ENCODE assay signal across 11 cellular contexts in the genomic region with DNA sequence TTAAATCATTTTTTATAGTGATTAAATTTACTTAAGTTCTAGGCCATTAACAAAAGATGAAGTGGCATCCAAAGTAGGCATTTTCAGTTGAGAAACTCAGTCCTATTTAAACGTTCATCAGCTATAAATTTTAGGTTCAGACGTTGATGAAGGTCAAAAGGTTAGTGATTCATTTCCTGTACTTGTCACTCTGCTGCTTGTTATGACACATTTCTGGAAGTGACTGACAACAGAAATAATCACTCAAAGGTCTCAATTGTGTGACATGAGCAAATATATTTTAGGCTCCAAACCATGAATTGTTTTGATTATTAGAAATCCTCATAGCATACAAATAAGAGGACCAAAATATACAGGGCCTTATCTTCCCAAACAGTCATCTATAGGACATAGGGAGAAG. TPM values are rescaled to one million over a fixed set of nuclear protein-coding genes. Genes with fewer than 3 reads are reported as not detected.
DNase-seq lines count a peak whose midpoint lies in the region; ATAC-seq lines count a peak whose summit lies in the region.
"Had no signal": no experiment of that assay in that cellular context is flagged by ENCODE, and none has a peak within 500 bp of the region (broad histone marks: within the 10 kb centered on the region; RNA-seq: fewer than 3 reads in every experiment).

No MANE protein-coding gene starts in this region.

- ATAC-seq in GM18499 (IDR thresholded peaks at IDR 0.05; ENCODE audit: insufficient read depth, unreplicated experiment), result peak; percentile 87
- ATAC-seq in GM21360 (IDR thresholded peaks at IDR 0.05; ENCODE audit: unreplicated experiment), result peak; percentile 93
- peak; percentile 77 for ATAC-seq in HG03108 (IDR thresholded peaks at IDR 0.05; ENCODE audit: unreplicated experiment)

- intact Hi-C loops in activated T-helper 2 cell treated with anti-CD3 and anti-CD28 coated beads, Interferon-gamma antibody, Interleukin-2, Interleukin-4, amounts not matched to agents 10 μg/mL and 5 μg/mL and 100 μg/mL, durations not matched to agents 14 hours and 24 hours and 36 hours (cut with micrococcal nuclease), result loop anchor here (2.0 kb wide), 1 partner anchor 94 kb away; no protein-coding TSS in a partner anchor

- peaks cover 2% of the 10 kb centered on the region for H3K27me3 Mint-ChIP-seq in activated T-helper 2 cell treated with anti-CD3 and anti-CD28 coated beads, Interferon-gamma antibody, Interleukin-2, Interleukin-4, amounts not matched to agents 10 μg/mL and 5 μg/mL and 100 μg/mL, durations not matched to agents 14 hours and 24 hours and 36 hours (ENCODE audit: low read depth)

- no peak for DNase-seq in activated T-helper 2 cell treated with anti-CD3 and anti-CD28 coated beads, Interferon-gamma antibody, Interleukin-2, Interleukin-4, amounts not matched to agents 10 μg/mL and 5 μg/mL and 100 μg/mL, durations not matched to agents 14 hours and 24 hours and 36 hours (ENCODE audit: low spot score)
- DNase-seq in NCI-H2081 (lab: John Stamatoyannopoulos, UW) (no peak), NCI-H2029 treated with DMSO at 0.1 percent for 48 hours (lab: John Stamatoyannopoulos, UW) (no peak), cerebellar nuclear complex (lab: John Stamatoyannopoulos, UW) (no peak), NCI-H2107 treated with DMSO at 0.1 percent for 48 hours (lab: John Stamatoyannopoulos, UW; ENCODE audit: unreplicated experiment) (no peak)
- DNase-seq: EL, KBM-7 had no signal

- H3K4me3 Mint-ChIP-seq in activated T-helper 2 cell treated with anti-CD3 and anti-CD28 coated beads, Interferon-gamma antibody, Interleukin-2, Interleukin-4, amounts not matched to agents 10 μg/mL and 5 μg/mL and 100 μg/mL, durations not matched to agents 14 hours and 24 hours and 36 hours (ENCODE audit: low read depth), result no peak overlapping the region

- peaks cover 16% of the 10 kb centered on the region for H3K4me1 Mint-ChIP-seq in activated T-helper 2 cell treated with anti-CD3 and anti-CD28 coated beads, Interferon-gamma antibody, Interleukin-2, Interleukin-4, amounts not matched to agents 10 μg/mL and 5 μg/mL and 100 μg/mL, durations not matched to agents 14 hours and 24 hours and 36 hours (ENCODE audit: low read depth)

- H3K36me3 Mint-ChIP-seq in activated T-helper 2 cell treated with anti-CD3 and anti-CD28 coated beads, Interferon-gamma antibody, Interleukin-2, Interleukin-4, amounts not matched to agents 10 μg/mL and 5 μg/mL and 100 μg/mL, durations not matched to agents 14 hours and 24 hours and 36 hours (ENCODE audit: low read depth), result peaks cover 6% of the 10 kb centered on the region

- peaks cover 12% of the 10 kb centered on the region for H3K9me3 Mint-ChIP-seq in activated T-helper 2 cell treated with anti-CD3 and anti-CD28 coated beads, Interferon-gamma antibody, Interleukin-2, Interleukin-4, amounts not matched to agents 10 μg/mL and 5 μg/mL and 100 μg/mL, durations not matched to agents 14 hours and 24 hours and 36 hours

- peak overlapping the region; percentile 79 for H3K27ac Mint-ChIP-seq in activated T-helper 2 cell treated with anti-CD3 and anti-CD28 coated beads, Interferon-gamma antibody, Interleukin-2, Interleukin-4, amounts not matched to agents 10 μg/mL and 5 μg/mL and 100 μg/mL, durations not matched to agents 14 hours and 24 hours and 36 hours

RNA-seq across cellular contexts. Expression of gene EDNRB, which starts 10.3 kb away (rescaled TPM):
- total RNA-seq in activated T-helper 2 cell treated with anti-CD3 and anti-CD28 coated beads, Interferon-gamma antibody, Interleukin-2, Interleukin-4, amounts not matched to agents 10 μg/mL and 5 μg/mL and 100 μg/mL, durations not matched to agents 14 hours and 24 hours and 36 hours, result not detected in 2 replicates
- total RNA-seq: T-helper 2 cell treated with Interferon-gamma antibody and Interleukin-4, amounts not matched to agents 100 ng/mL and 5 ng/mL, for 36 hours had no signal
